Comparison of ENCODE assay signal across 11 cellular contexts in genomic region chr13:70249332-70250064, GRCh38.
DNase-seq lines count a peak whose midpoint lies in the region; ATAC-seq and TF ChIP-seq lines count a peak whose summit lies in the region.
"Had no signal": no experiment of that assay in that cellular context is flagged by ENCODE, and none has a peak within 500 bp of the region (broad histone marks: within the 10 kb centered on the region; RNA-seq: fewer than 3 reads in every experiment).

No MANE protein-coding gene starts in this region.

- ATAC-seq in HG02623 (IDR thresholded peaks at IDR 0.05; ENCODE audit: unreplicated experiment) = no peak
- no peak for ATAC-seq in left lobe of liver

- no peak overlapping the region for H3K27ac ChIP-seq in testis
- no peak overlapping the region for H3K27ac ChIP-seq in adrenal gland
- H3K27ac ChIP-seq: GM23248, SK-N-MC had no signal

- H3K27me3 ChIP-seq in testis (no peaks in the 10 kb centered on the region), adrenal gland (no peaks in the 10 kb centered on the region)

- H3K36me3 ChIP-seq in testis (ENCODE audit: low read depth, missing control alignments) (no peaks in the 10 kb centered on the region), adrenal gland (replicated peaks in 1 of 2) (no peaks in the 10 kb centered on the region)

- H3K9me3 ChIP-seq in testis = no peaks in the 10 kb centered on the region
- H3K9me3 ChIP-seq in adrenal gland (replicated peaks in 1 of 3) = no peaks in the 10 kb centered on the region

- TF ChIP-seq POLR2A in testis (IDR thresholded peaks at IDR 0.05) (no peak), adrenal gland (IDR thresholded peaks at IDR 0.05) (no peak)

- H3K4me1 ChIP-seq in testis (no peaks in the 10 kb centered on the region), adrenal gland (replicated peaks in 1 of 2) (no peaks in the 10 kb centered on the region)

- TF ChIP-seq CTCF in testis (IDR thresholded peaks at IDR 0.05) = no peak
- no peak for TF ChIP-seq CTCF in adrenal gland (IDR thresholded peaks at IDR 0.05)

- intact Hi-C loops in testis (cut with DNase I; ENCODE audit: low total_unique reads) (no loop called here), adrenal gland (cut with DNase I) (no loop called here)

- H3K4me3 ChIP-seq in testis (no peak overlapping the region), adrenal gland (no peak overlapping the region)
- H3K4me3 ChIP-seq: GM23248, SK-N-MC had no signal

- DNase-seq in NCI-H345 (lab: John Stamatoyannopoulos, UW) (peak; percentile 5), NCI-H345 treated with DMSO at 0.1 percent for 48 hours (lab: John Stamatoyannopoulos, UW; ENCODE audit: unreplicated experiment) (no peak), SHP77 (lab: John Stamatoyannopoulos, UW) (peak; percentile 53 to 63), foreskin melanocyte (peak; percentile 65), testis (peak; percentile 20), adrenal gland (no peak), left lobe of liver (ENCODE audit: low spot score) (no peak)
- DNase-seq: GM23248, NCI-H1930 had no signal

- 85 to 94% methylated on average over 8 of the region's 8 CpGs for WGBS in testis, 2 donors
- WGBS in adrenal gland, 4 donors = 86 to 95% (median 88%) methylated on average over 8 of the region's 8 CpGs

Comparison
In these comparisons a context has a peak if more than half of its experiments do, and no peak if none do; other contexts are left out.
1. DNase-seq: peak in NCI-H345 (single experiment), SHP77 (2 of 2), foreskin melanocyte (single experiment) and testis (single experiment); none in NCI-H345 treated with DMSO at 0.1 percent for 48 hours (single experiment), adrenal gland (0 of 7) and left lobe of liver (single experiment).